Comparison of ENCODE assay signal across 16 cellular contexts in genomic region chr5:177605667-177606066, GRCh38.
"Had no signal": no experiment of that assay in that cellular context is flagged by ENCODE, and none has a peak within 500 bp of the region (broad histone marks: within the 10 kb centered on the region; RNA-seq: fewer than 3 reads in every experiment).

No MANE protein-coding gene starts in this region.

- H3K9me3 Mint-ChIP-seq: activated CD4-positive, alpha-beta memory T cell treated with anti-CD3 and anti-CD28 coated beads, Interleukin-2, amount 10 ng/mL, durations not matched to agents 7 days and 5 days; nephron; T-helper 1 cell treated with Interleukin-12 subunit alpha and Interleukin-12 subunit beta and Interleukin-4 antibody, amounts not matched to agents 30 μg/mL and 1 μg/mL, for 36 hours had no signal

- H3K27me3 Mint-ChIP-seq: activated CD4-positive, alpha-beta memory T cell treated with anti-CD3 and anti-CD28 coated beads, Interleukin-2, amount 10 ng/mL, durations not matched to agents 7 days and 5 days had no signal

- H3K27ac ChIP-seq: body of pancreas, tibial nerve, WERI-Rb-1 had no signal

- H3K27ac Mint-ChIP-seq: activated CD4-positive, alpha-beta memory T cell treated with anti-CD3 and anti-CD28 coated beads, Interleukin-2, amount 10 ng/mL, durations not matched to agents 7 days and 5 days; nephron had no signal

- H3K36me3 ChIP-seq: WERI-Rb-1 had no signal

- H3K4me3 Mint-ChIP-seq: activated CD4-positive, alpha-beta memory T cell treated with anti-CD3 and anti-CD28 coated beads, Interleukin-2, amount 10 ng/mL, durations not matched to agents 7 days and 5 days; T-helper 1 cell treated with Interleukin-12 subunit alpha and Interleukin-12 subunit beta and Interleukin-4 antibody, amounts not matched to agents 30 μg/mL and 1 μg/mL, for 36 hours had no signal

- H3K27me3 ChIP-seq: body of pancreas, tibial nerve had no signal

- H3K9me3 ChIP-seq: body of pancreas, tibial nerve had no signal

- H3K4me3 ChIP-seq: body of pancreas, tibial nerve had no signal

- DNase-seq: activated CD4-positive, alpha-beta memory T cell treated with anti-CD3 and anti-CD28 coated beads, Interleukin-2, amount 10 ng/mL, durations not matched to agents 7 days and 5 days; amniotic stem cell; caudate nucleus; cortex of kidney; effector CD8-positive, alpha-beta T cell; foreskin melanocyte; mesendoderm; SHP77 treated with DMSO at 0.1 percent for 48 hours; stimulated activated CD4-positive, alpha-beta T cell treated with anti-CD3 and anti-CD28 coated beads, Interleukin-12 subunit alpha, Interleukin-12 subunit beta, amount 100 ng/mL, for 4 hours; stimulated activated naive CD4-positive, alpha-beta T cell treated with Interleukin-2 at 50 U/mL for 16 hours; substantia nigra; WERI-Rb-1 had no signal
